ENCODE assay signal across 9 cellular contexts in the genomic region with DNA sequence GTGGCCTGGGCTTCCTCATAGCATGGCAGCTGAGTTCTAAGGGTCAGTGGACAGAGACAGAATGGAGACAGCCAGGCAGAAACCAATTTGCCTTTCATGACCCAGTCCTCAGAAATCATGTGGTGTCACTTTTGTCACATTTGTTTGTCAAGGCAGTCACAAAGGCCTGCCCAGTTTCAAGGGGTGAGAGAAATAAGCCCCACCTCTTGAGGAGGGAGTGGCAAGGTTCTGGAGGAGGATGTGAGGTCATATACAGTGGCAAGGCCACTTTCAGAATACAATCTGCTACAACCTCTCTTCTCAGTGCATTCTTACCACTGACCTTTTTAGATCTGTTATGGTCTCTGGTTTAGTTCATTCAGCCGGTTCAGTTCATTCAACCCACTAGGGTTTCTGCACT.
DNase-seq lines count a peak whose midpoint lies in the region; ATAC-seq and TF ChIP-seq lines count a peak whose summit lies in the region.
"Had no signal": no experiment of that assay in that cellular context is flagged by ENCODE, and none has a peak within 500 bp of the region (broad histone marks: within the 10 kb centered on the region; RNA-seq: fewer than 3 reads in every experiment).

No MANE protein-coding gene starts in this region.

- ATAC-seq in HG03439 (IDR thresholded peaks at IDR 0.05; ENCODE audit: unreplicated experiment) = peak; percentile 87

- no peaks in the 10 kb centered on the region for H3K9me3 ChIP-seq in GM23248 (ENCODE audit: low read depth)

- no peak overlapping the region for H2AFZ ChIP-seq in GM23248

- H3K27ac ChIP-seq in coronary artery (no peak overlapping the region), GM23248 (no peak overlapping the region)

- DNase-seq in NCI-H2029 (lab: John Stamatoyannopoulos, UW) = peak; percentile 21
- DNase-seq in NCI-H2029 treated with DMSO at 0.1 percent for 48 hours (lab: John Stamatoyannopoulos, UW) = no peak
- DNase-seq in GM20000 (ENCODE audit: low spot score) = peak; percentile 61
- DNase-seq in left kidney (ENCODE audit: low read depth, low spot score) = peak; percentile 9
- no peak for DNase-seq in coronary artery (ENCODE audit: low spot score)
- DNase-seq in NCI-H2081 treated with DMSO at 0.1 percent for 48 hours (lab: John Stamatoyannopoulos, UW) = no peak
- DNase-seq in GM23248 = no peak
- DNase-seq: NCI-H526 treated with DMSO at 0.1 percent for 48 hours had no signal

- H3K27me3 ChIP-seq in GM23248 (replicated peaks; ENCODE audit: insufficient read depth) = no peaks in the 10 kb centered on the region

- H3K4me2 ChIP-seq in GM23248 (ENCODE audit: unreplicated experiment) = no peak overlapping the region

- no peaks in the 10 kb centered on the region for H3F3A ChIP-seq in GM23248 (ENCODE audit: insufficient read depth)

- in situ Hi-C loops in GM23248 (cut with MboI) = no loop called here

- no peaks in the 10 kb centered on the region for H3K36me3 ChIP-seq in GM23248 (ENCODE audit: low read depth)

- H3K9ac ChIP-seq in GM23248 = no peak overlapping the region

- H3K4me3 ChIP-seq in coronary artery (no peak overlapping the region), GM23248 (no peak overlapping the region)

- no peaks in the 10 kb centered on the region for H3K9me2 ChIP-seq in GM23248 (ENCODE audit: insufficient read depth)

- H3K4me1 ChIP-seq in GM23248 (ENCODE audit: insufficient read depth) = no peaks in the 10 kb centered on the region

- 100% methylated on average over 1 of the region's 1 CpG for WGBS in GM23248 (ENCODE audit: low coverage in 1 of 2, low lambda C conversion rate in 2 of 2, missing lambda C conversion rate in 2 of 2), 2 experiments

- H3K79me2 ChIP-seq in GM23248 (ENCODE audit: insufficient read depth) = no peaks in the 10 kb centered on the region

- no peaks in the 10 kb centered on the region for H4K20me1 ChIP-seq in GM23248 (ENCODE audit: insufficient read depth)

- no peak for TF ChIP-seq CTCF in GM20000 (IDR thresholded peaks at IDR 0.05; ENCODE audit: extremely low read depth, missing control alignments)
- TF ChIP-seq CTCF in coronary artery (IDR thresholded peaks at IDR 0.05) = no peak

Comparison
In these comparisons a context has a peak if more than half of its experiments do, and no peak if none do; other contexts are left out.
1. DNase-seq: peak in NCI-H2029 (single experiment), GM20000 (single experiment) and left kidney (single experiment); none in NCI-H2029 treated with DMSO at 0.1 percent for 48 hours (single experiment), coronary artery (single experiment), NCI-H2081 treated with DMSO at 0.1 percent for 48 hours (single experiment) and GM23248 (single experiment).